Comparison of ENCODE assay signal across 21 cellular contexts in genomic region chr5:4370218-4370617, GRCh38.
"Had no signal": no experiment of that assay in that cellular context is flagged by ENCODE, and none has a peak within 500 bp of the region (broad histone marks: within the 10 kb centered on the region; RNA-seq: fewer than 3 reads in every experiment).

No MANE protein-coding gene starts in this region.

- H3K27me3 Mint-ChIP-seq: memory B cell had no signal

- H3K36me3 Mint-ChIP-seq: memory B cell, naive B cell, type B pancreatic cell had no signal

- H3K36me3 ChIP-seq: colonic mucosa, esophagus squamous epithelium, heart left ventricle, sigmoid colon, stomach, uterus had no signal

- H3K27me3 ChIP-seq: colonic mucosa, esophagus squamous epithelium, foreskin keratinocyte, heart left ventricle, sigmoid colon, stomach, uterus had no signal

- H3K27ac Mint-ChIP-seq: memory B cell, naive B cell, nephron, type B pancreatic cell had no signal

- H3K9me3 Mint-ChIP-seq: nephron, type B pancreatic cell had no signal

- H3K4me3 ChIP-seq: colonic mucosa, esophagus squamous epithelium, heart left ventricle, psoas muscle, sigmoid colon, skin epidermis, stomach, uterus had no signal

- H3K4me1 Mint-ChIP-seq: memory B cell, naive B cell had no signal

- H3K9me3 ChIP-seq: colonic mucosa, esophagus squamous epithelium, heart left ventricle, psoas muscle, sigmoid colon, uterus had no signal

- H3K27ac ChIP-seq: colonic mucosa, esophagus squamous epithelium, foreskin keratinocyte, heart left ventricle, parathyroid adenoma, psoas muscle, sigmoid colon, skin epidermis, stomach, uterus had no signal

- H3K4me1 ChIP-seq: colonic mucosa, esophagus squamous epithelium, foreskin keratinocyte, heart left ventricle, parathyroid adenoma, psoas muscle, stomach, uterus had no signal

- ATAC-seq: foreskin keratinocyte, heart left ventricle, psoas muscle had no signal

- H3K4me3 Mint-ChIP-seq: memory B cell, nephron, type B pancreatic cell had no signal

- DNase-seq: colonic mucosa; dermis blood vessel endothelial cell; esophagus squamous epithelium; foreskin keratinocyte; heart left ventricle; kidney glomerular epithelial cell; naive B cell; psoas muscle; retina; sigmoid colon; stimulated activated CD4-positive, alpha-beta T cell treated with anti-CD3 and anti-CD28 coated beads, Interleukin-2, amount 100 ng/mL, for 24 hours; stimulated activated CD4-positive, alpha-beta T cell treated with anti-CD3 and anti-CD28 coated beads, Interleukin-4, amount 100 ng/mL, for 4 hours; stimulated activated naive CD4-positive, alpha-beta T cell; stomach; substantia nigra; uterus had no signal
